In genomic region chr1:76425104-76425842, GRCh38 we compare ENCODE assay signal across 14 cellular contexts.
A peak's percentile ranks its signal among the peaks of the same experiment; 100 is the strongest.
DNase-seq lines count a peak whose midpoint lies in the region; ATAC-seq and TF ChIP-seq lines count a peak whose summit lies in the region.
"Had no signal": no experiment of that assay in that cellular context is flagged by ENCODE, and none has a peak within 500 bp of the region (broad histone marks: within the 10 kb centered on the region; RNA-seq: fewer than 3 reads in every experiment).

No MANE protein-coding gene starts in this region.

- H3K4me3 Mint-ChIP-seq in memory B cell: peak overlapping the region; percentile 67
- no peak overlapping the region for H3K4me3 Mint-ChIP-seq in type B pancreatic cell
- H3K4me3 Mint-ChIP-seq: activated naive CD8-positive, alpha-beta T cell treated with anti-CD3 and anti-CD28 coated beads for 36 hours; neural crest cell had no signal

- TF ChIP-seq CTCF in type B pancreatic cell (conservative IDR thresholded peaks at IDR 0.05): no peak

- DNase-seq in memory B cell (ENCODE audit: low spot score in 2 of 2) (peak in 1 of 2 donors; percentile 19), NCI-H1930 (lab: John Stamatoyannopoulos, UW) (no peak), globus pallidus (ENCODE audit: low spot score) (no peak), type B pancreatic cell (ENCODE audit: extremely low spot score, unreplicated experiment) (no peak)
- DNase-seq: activated naive CD8-positive, alpha-beta T cell treated with anti-CD3 and anti-CD28 coated beads for 36 hours; Caco-2; effector CD8-positive, alpha-beta T cell; NCI-H226; stimulated activated naive CD4-positive, alpha-beta T cell had no signal

- peak; percentile 70 for ATAC-seq in GM18868 (IDR thresholded peaks at IDR 0.05; ENCODE audit: unreplicated experiment)
- peak; percentile 62 for ATAC-seq in HG02623 (IDR thresholded peaks at IDR 0.05; ENCODE audit: unreplicated experiment)
- peak; percentile 75 for ATAC-seq in HG03571 (IDR thresholded peaks at IDR 0.05; ENCODE audit: unreplicated experiment)
- ATAC-seq in memory B cell (ENCODE audit: low read depth): peak; percentile 96
- no peak for ATAC-seq in GM21737 (IDR thresholded peaks at IDR 0.05; ENCODE audit: unreplicated experiment)

- H3K27me3 Mint-ChIP-seq in memory B cell: no peaks in the 10 kb centered on the region
- H3K27me3 Mint-ChIP-seq in type B pancreatic cell: no peaks in the 10 kb centered on the region
- H3K27me3 Mint-ChIP-seq: activated naive CD8-positive, alpha-beta T cell treated with anti-CD3 and anti-CD28 coated beads for 36 hours had no signal

- H3K27ac Mint-ChIP-seq in memory B cell: peak overlapping the region; percentile 89
- no peak overlapping the region for H3K27ac Mint-ChIP-seq in type B pancreatic cell
- H3K27ac Mint-ChIP-seq: activated naive CD8-positive, alpha-beta T cell treated with anti-CD3 and anti-CD28 coated beads for 36 hours had no signal

- H3K4me1 Mint-ChIP-seq in memory B cell: peaks cover 8% of the 10 kb centered on the region
- peaks cover 5% of the 10 kb centered on the region for H3K4me1 Mint-ChIP-seq in type B pancreatic cell (ENCODE audit: unreplicated experiment)

- H3K9me3 Mint-ChIP-seq in memory B cell (peaks cover 3% of the 10 kb centered on the region), type B pancreatic cell (peaks cover 5% of the 10 kb centered on the region)
- H3K9me3 Mint-ChIP-seq: activated naive CD8-positive, alpha-beta T cell treated with anti-CD3 and anti-CD28 coated beads for 36 hours; neural crest cell had no signal

- H3K36me3 Mint-ChIP-seq in memory B cell (no peaks in the 10 kb centered on the region), type B pancreatic cell (no peaks in the 10 kb centered on the region)
- H3K36me3 Mint-ChIP-seq: activated naive CD8-positive, alpha-beta T cell treated with anti-CD3 and anti-CD28 coated beads for 36 hours had no signal
